ENCODE assay signal across 6 cellular contexts in the genomic region with DNA sequence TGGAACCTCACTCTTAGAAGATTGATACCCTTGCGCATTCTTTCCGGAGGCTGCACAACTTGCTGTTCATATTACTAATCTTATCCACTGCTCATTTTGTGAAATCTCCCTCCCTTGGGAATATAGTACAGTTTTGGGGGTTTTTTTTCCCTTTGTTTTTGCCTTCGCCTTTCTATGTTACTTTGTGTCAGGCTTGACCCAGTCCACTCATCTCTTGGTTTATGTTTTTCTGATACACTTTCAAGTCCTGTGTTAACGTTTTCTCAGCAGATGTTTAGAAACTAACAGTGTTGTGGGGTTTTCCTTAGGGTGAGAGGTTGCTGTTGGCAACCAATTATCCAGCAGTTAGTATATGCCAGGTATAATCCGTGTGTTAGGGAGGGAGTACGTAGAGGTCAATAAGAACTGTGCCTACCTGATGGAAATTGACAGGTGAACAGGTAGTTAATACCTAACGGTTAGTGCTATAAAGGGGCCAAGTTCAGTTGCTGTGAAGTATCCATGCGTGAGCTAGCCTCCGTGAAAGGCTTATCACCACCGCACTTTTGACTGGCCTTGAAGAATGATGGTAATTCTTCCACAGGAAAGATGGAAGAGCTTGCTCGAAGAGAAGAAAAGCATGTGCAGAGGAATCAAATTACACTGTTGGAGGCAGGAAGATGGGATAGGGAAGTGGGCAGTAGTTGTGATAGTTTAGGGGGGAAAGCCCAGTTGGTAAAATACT. TPM values are rescaled to one million over a fixed set of nuclear protein-coding genes. Genes with fewer than 3 reads are reported as not detected.
A peak's percentile ranks its signal among the peaks of the same experiment; 100 is the strongest.
DNase-seq lines count a peak whose midpoint lies in the region; ATAC-seq and TF ChIP-seq lines count a peak whose summit lies in the region.

No MANE protein-coding gene starts in this region.

- DNase-seq in fibroblast of the aortic adventitia (ENCODE audit: low read depth) (peak; percentile 82), posterior vena cava (ENCODE audit: low spot score) (no peak)

- no peaks in the 10 kb centered on the region for H3K36me3 ChIP-seq in ES-I3 (ENCODE audit: insufficient read depth, low read length)
- peaks cover 16% of the 10 kb centered on the region for H3K36me3 ChIP-seq in OCI-LY3 (replicated peaks; ENCODE audit: low read depth, low read length)

- H3K4me1 ChIP-seq in ES-I3 (ENCODE audit: insufficient read depth, low read length) (peaks cover 7% of the 10 kb centered on the region; the same call in 1 of the 2 replicates), OCI-LY3 (ENCODE audit: low read length) (peaks cover 31% of the 10 kb centered on the region)

- no peak overlapping the region for H2AFZ ChIP-seq in OCI-LY3 (ENCODE audit: low read depth, low read length)

- H4K20me1 ChIP-seq in OCI-LY3 (ENCODE audit: insufficient read depth, low read length), result peaks cover 37% of the 10 kb centered on the region

- TF ChIP-seq CTCF in OCI-LY3 (IDR thresholded peaks at IDR 0.05; ENCODE audit: low read depth, low read length) (no peak), fibroblast of the aortic adventitia (IDR thresholded peaks at IDR 0.05; ENCODE audit: insufficient read depth, low read length) (no peak)

- H3K27ac ChIP-seq in OCI-LY3 (ENCODE audit: low read length) (peak overlapping the region; percentile 92), temporal lobe (ENCODE audit: low read depth, low read length) (peak overlapping the region; percentile 94)

- H3K4me3 ChIP-seq in OCI-LY3 (ENCODE audit: low read length) (peak overlapping the region; percentile 77), fibroblast of the aortic adventitia (ENCODE audit: low read depth, low read length) (peak overlapping the region; percentile 89)

- H3K79me2 ChIP-seq in OCI-LY3 (ENCODE audit: low read length), result peaks cover 70% of the 10 kb centered on the region

- ATAC-seq in HG03460 (IDR thresholded peaks at IDR 0.05; ENCODE audit: unreplicated experiment), result no peak

- H3K27me3 ChIP-seq in OCI-LY3 (ENCODE audit: low read depth, low read length), result no peaks in the 10 kb centered on the region

- peak overlapping the region; percentile 96 for H3K4me2 ChIP-seq in OCI-LY3 (ENCODE audit: low read length)

- intact Hi-C loops in posterior vena cava (cut with DNase I), result no loop called here

- H3K9ac ChIP-seq in ES-I3 (ENCODE audit: low read depth, low read length) (peak overlapping the region; percentile 74), OCI-LY3 (ENCODE audit: low read length) (peak overlapping the region; percentile 97)

- no peaks in the 10 kb centered on the region for H3K9me3 ChIP-seq in ES-I3 (ENCODE audit: control insufficient read depth, insufficient read depth, low read length)
- H3K9me3 ChIP-seq in OCI-LY3 (ENCODE audit: insufficient read depth, low read length), result no peaks in the 10 kb centered on the region

RNA-seq across cellular contexts. Expression of a gene that starts 1.4 kb away (rescaled TPM):
- 6.3 and 14.2 TPM in 2 replicates for total RNA-seq in fibroblast of the aortic adventitia (ENCODE audit: low replicate concordance)
- total RNA-seq in temporal lobe, result 36.9 TPM
- 10 to 100 TPM in 1 of 2 donors, 1 to 10 TPM in 1; 8.4 to 10.6 TPM for total RNA-seq in posterior vena cava

RNA-seq across cellular contexts. Expression of a gene that starts 2.0 kb away (rescaled TPM):
- total RNA-seq in fibroblast of the aortic adventitia (ENCODE audit: low replicate concordance), result 4.6 and 10.8 TPM in 2 replicates
- total RNA-seq in temporal lobe, result 12.3 TPM
- 10 to 100 TPM; 12.1 to 14.5 TPM for total RNA-seq in posterior vena cava

RNA-seq across cellular contexts. Expression of a gene that starts 21.1 kb away (rescaled TPM):
- total RNA-seq in fibroblast of the aortic adventitia (ENCODE audit: low replicate concordance) (0.16 TPM in 1 of 2 replicates, not detected in the other), temporal lobe (not detected), posterior vena cava (under 1 TPM in 1 of 2 donors, not detected in 1; 0.43 TPM)

RNA-seq across cellular contexts. Expression of a gene that starts 31.9 kb away (rescaled TPM):
- not detected in 2 replicates for total RNA-seq in fibroblast of the aortic adventitia (ENCODE audit: low replicate concordance)
- total RNA-seq in temporal lobe, result not detected
- total RNA-seq in posterior vena cava, result not detected

RNA-seq across cellular contexts. Expression of a gene that starts 35.1 kb away (rescaled TPM):
- 0.74 TPM in 1 of 2 replicates, not detected in the other for total RNA-seq in fibroblast of the aortic adventitia (ENCODE audit: low replicate concordance)
- total RNA-seq in temporal lobe, result 0.25 TPM
- under 1 TPM; 0.42 to 0.52 TPM for total RNA-seq in posterior vena cava
